20 cellular contexts compared by ENCODE assay signal in genomic region chr10:19658622-19659233, GRCh38.
DNase-seq lines count a peak whose midpoint lies in the region; ATAC-seq and TF ChIP-seq lines count a peak whose summit lies in the region.
"Had no signal": no experiment of that assay in that cellular context is flagged by ENCODE, and none has a peak within 500 bp of the region (broad histone marks: within the 10 kb centered on the region; RNA-seq: fewer than 3 reads in every experiment).

No MANE protein-coding gene starts in this region.

- peak in 1 of 2 donors; percentile 11 for DNase-seq in heart right ventricle
- DNase-seq in Right ventricle myocardium inferior (ENCODE audit: missing footprints), result no peak
- peak; percentile 70 for DNase-seq in astrocyte of the hippocampus (ENCODE audit: low read depth, low spot score)
- no peak for DNase-seq in right cardiac atrium
- DNase-seq in thoracic aorta (ENCODE audit: low spot score), result no peak
- DNase-seq in activated CD8-positive, alpha-beta memory T cell treated with anti-CD3 and anti-CD28 coated beads, Interleukin-2, amount 50 U/mL, for 4 hours, result no peak
- no peak for DNase-seq in NCI-H2029 treated with DMSO at 0.1 percent for 48 hours (lab: John Stamatoyannopoulos, UW)
- DNase-seq: CD4-positive, alpha-beta memory T cell; DMS153; GDM1; NCI-H1105; NCI-H1694; NCI-H2107; NCI-H2227 treated with DMSO at 0.1 percent for 48 hours; NCI-H510A treated with DMSO at 0.1 percent for 48 hours; NCI-H774; OCI-M1; SIG-M5 had no signal

- intact Hi-C loops in heart right ventricle (cut with DNase I) (no loop called here), Right ventricle myocardium inferior (cut with DNase I) (no loop called here), right cardiac atrium (cut with DNase I) (no loop called here)

- peak overlapping the region in 6 of 10 donors; percentile 22 to 78 (median 35) for H3K27ac ChIP-seq in heart right ventricle
- H3K27ac ChIP-seq in right cardiac atrium (ENCODE audit: low read length), result no peak overlapping the region
- H3K27ac ChIP-seq in thoracic aorta, result peak overlapping the region; percentile 75 to 78
- H3K27ac ChIP-seq: BLaER1 had no signal

- H3K4me1 ChIP-seq in heart right ventricle, result peaks cover 0 to 23% (median 0%) of the 10 kb centered on the region in 9 donors
- H3K4me1 ChIP-seq in right cardiac atrium (ENCODE audit: control insufficient read depth, insufficient read depth, low read length), result no peaks in the 10 kb centered on the region
- peaks cover 29 to 50% of the 10 kb centered on the region in 2 donors for H3K4me1 ChIP-seq in thoracic aorta (ENCODE audit: control insufficient read depth in 1 of 2, low read depth in 2 of 2)

- no peak for TF ChIP-seq CTCF in heart right ventricle (IDR thresholded peaks at IDR 0.05)
- no peak for TF ChIP-seq CTCF in thoracic aorta (IDR thresholded peaks at IDR 0.05)

- H3K36me3 ChIP-seq in heart right ventricle (no peaks in the 10 kb centered on the region), thoracic aorta (no peaks in the 10 kb centered on the region)
- H3K36me3 ChIP-seq: BLaER1 had no signal

- H3K4me3 ChIP-seq in heart right ventricle, result no peak overlapping the region
- no peak overlapping the region for H3K4me3 ChIP-seq in right cardiac atrium (ENCODE audit: low read length)
- no peak overlapping the region for H3K4me3 ChIP-seq in thoracic aorta
- H3K4me3 ChIP-seq: BLaER1 had no signal

- H3K9me3 ChIP-seq in heart right ventricle (peaks cover 0 to 10% (median 0%) of the 10 kb centered on the region in 11 donors), right cardiac atrium (ENCODE audit: control insufficient read depth, low read length) (no peaks in the 10 kb centered on the region), thoracic aorta (no peaks in the 10 kb centered on the region)
- H3K9me3 ChIP-seq: BLaER1 had no signal

- ATAC-seq in heart right ventricle (peak in 5 of 8 donors; percentile 70 to 82 (median 77)), Right ventricle myocardium inferior (no peak), right cardiac atrium (peak; percentile 86), thoracic aorta (ENCODE audit: insufficient number of reproducible peaks, low FRiP score, low read depth) (peak; percentile 67), GM18907 (IDR thresholded peaks at IDR 0.05; ENCODE audit: unreplicated experiment) (no peak)

- 43 to 54% methylated on average over 5 of the region's 5 CpGs for WGBS in heart right ventricle, 2 donors
- WGBS in right cardiac atrium, result 29% methylated on average over 5 of the region's 5 CpGs

- H3K27me3 ChIP-seq in heart right ventricle, result no peaks in the 10 kb centered on the region
- no peaks in the 10 kb centered on the region for H3K27me3 ChIP-seq in right cardiac atrium (ENCODE audit: control insufficient read depth, insufficient read depth)
- H3K27me3 ChIP-seq in thoracic aorta (replicated peaks; ENCODE audit: insufficient read depth), result no peaks in the 10 kb centered on the region
- H3K27me3 ChIP-seq: BLaER1 had no signal

Comparison
In these comparisons a context has a peak if more than half of its experiments do, and no peak if none do; other contexts are left out.
1. ATAC-seq: peak in heart right ventricle (5 of 8), right cardiac atrium (2 of 2) and thoracic aorta (single experiment); none in Right ventricle myocardium inferior (single experiment) and GM18907 (single experiment).